1 cellular context compared by ENCODE assay signal in genomic region chr21:43785134-43785533, GRCh38.
TF ChIP-seq lines count a peak whose summit lies in the region.

No MANE protein-coding gene starts in this region.

TF ChIP-seq in HepG2, 621 proteins besides CTCF, POLR2A, EP300 and RAD21 (continued from another document):
- TF ChIP-seq ZNF770 (CRISPR knock-in tag; IDR thresholded peaks at IDR 0.05) (peak; percentile 88), TSC22D2 (CRISPR knock-in tag; IDR thresholded peaks at IDR 0.05; ENCODE audit: borderline replicate concordance) (no peak), ZNF883 (CRISPR knock-in tag; IDR thresholded peaks at IDR 0.05; ENCODE audit: not compliant biosample characterization) (no peak), NBN (conservative IDR thresholded peaks at IDR 0.05) (no peak), ZNF276 (CRISPR knock-in tag; IDR thresholded peaks at IDR 0.05; ENCODE audit: low read depth) (no peak), ZFY (CRISPR knock-in tag; IDR thresholded peaks at IDR 0.05) (no peak), NFE2 (CRISPR knock-in tag; IDR thresholded peaks at IDR 0.05) (no peak), PHB2 (IDR thresholded peaks at IDR 0.05; ENCODE audit: partially characterized antibody) (no peak), MEF2D (CRISPR knock-in tag; IDR thresholded peaks at IDR 0.05) (no peak), THRA (CRISPR knock-in tag; IDR thresholded peaks at IDR 0.05; ENCODE audit: borderline replicate concordance) (no peak), CBX5 (CRISPR knock-in tag; IDR thresholded peaks at IDR 0.05; ENCODE audit: borderline replicate concordance) (no peak), PRMT3 (CRISPR knock-in tag; IDR thresholded peaks at IDR 0.05; ENCODE audit: borderline replicate concordance, low read depth) (no peak), TEAD3 (CRISPR knock-in tag; optimal IDR thresholded peaks at IDR 0.05; ENCODE audit: borderline replicate concordance) (peak; percentile 73), CEBPG (CRISPR knock-in tag; IDR thresholded peaks at IDR 0.05) (peak; percentile 73), ZNF782 (CRISPR knock-in tag; IDR thresholded peaks at IDR 0.05; ENCODE audit: borderline replicate concordance) (no peak), CENPBD1 (CRISPR knock-in tag; IDR thresholded peaks at IDR 0.05; ENCODE audit: borderline replicate concordance, low read depth) (no peak)
